In the genomic region with DNA sequence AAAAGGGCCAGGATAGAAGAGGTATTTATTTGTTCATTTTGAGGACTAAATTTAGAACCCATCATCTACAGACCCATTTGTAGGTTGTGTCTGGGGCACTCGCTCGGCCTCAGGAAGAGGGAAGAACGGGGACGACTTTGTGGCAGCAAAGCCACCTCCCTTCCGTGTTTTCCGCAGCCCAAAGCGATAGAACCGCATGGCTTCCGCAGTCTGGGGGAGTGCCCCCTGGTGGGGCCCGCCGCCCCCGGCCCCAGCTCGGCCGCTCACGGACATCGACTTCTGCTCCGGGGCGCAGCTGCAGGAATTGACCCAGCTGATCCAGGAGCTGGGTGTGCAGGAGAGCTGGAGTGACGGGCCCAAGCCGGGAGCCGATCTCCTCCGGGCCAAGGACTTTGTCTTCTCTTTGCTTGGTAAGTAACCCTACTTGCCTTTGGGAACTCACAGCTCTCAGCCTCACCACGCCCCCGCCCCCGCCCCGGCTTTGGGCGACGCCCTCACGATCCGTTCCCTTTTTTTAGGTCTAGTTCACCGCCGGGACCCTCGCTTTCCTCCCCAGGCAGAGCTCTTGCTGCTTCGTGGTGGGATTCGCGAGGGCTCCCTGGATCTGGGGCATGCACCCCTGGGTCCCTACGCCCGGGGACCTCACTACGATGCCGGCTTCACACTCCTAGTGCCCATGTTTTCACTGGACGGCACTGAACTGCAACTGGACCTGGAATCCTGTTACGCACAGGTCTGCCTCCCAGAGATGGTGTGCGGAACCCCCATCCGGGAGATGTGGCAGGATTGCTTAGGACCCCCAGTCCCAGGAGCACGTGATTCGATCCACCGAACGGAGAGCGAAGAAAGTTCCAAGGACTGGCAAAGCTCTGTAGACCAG, we compare ENCODE assay signal across 8 cellular contexts. TPM values are rescaled to one million over a fixed set of nuclear protein-coding genes. Genes with fewer than 3 reads are reported as not detected.
DNase-seq lines count a peak whose midpoint lies in the region; ATAC-seq and TF ChIP-seq lines count a peak whose summit lies in the region.

No MANE protein-coding gene starts in this region.

- H3K4me3 ChIP-seq in left ventricle myocardium inferior (peak overlapping the region; percentile 69), skeletal muscle cell (ENCODE audit: low read depth, low read length) (peak overlapping the region; percentile 61)

- TF ChIP-seq POLR2A in GM18526 (IDR thresholded peaks at IDR 0.05; ENCODE audit: extremely low read depth, insufficient read length) = peak; percentile 37

- H3K4me1 ChIP-seq in left ventricle myocardium inferior = peaks cover 61% of the 10 kb centered on the region

- ATAC-seq in HG03045 (IDR thresholded peaks at IDR 0.05; ENCODE audit: unreplicated experiment) = peak; percentile 19

- peaks cover 28% of the 10 kb centered on the region for H3K27me3 ChIP-seq in left ventricle myocardium inferior (ENCODE audit: low read depth)

- no peak for TF ChIP-seq CTCF in left ventricle myocardium inferior (IDR thresholded peaks at IDR 0.05; ENCODE audit: borderline replicate concordance)

- DNase-seq in RKO (ENCODE audit: low spot score) (peak; percentile 88), left ventricle myocardium inferior (peak; percentile 45), skeletal muscle cell (ENCODE audit: low read depth) (no peak), NCI-H1417 treated with DMSO at 0.1 percent for 48 hours (lab: John Stamatoyannopoulos, UW) (no peak), kidney glomerular epithelial cell (lab: John Stamatoyannopoulos, UW) (no peak)
- DNase-seq in activated naive CD4-positive, alpha-beta T cell (lab: John Stamatoyannopoulos, UW) = peak in 3 of 4 experiments; percentile 43 to 65 (median 54)

- H3K36me3 ChIP-seq in left ventricle myocardium inferior = no peaks in the 10 kb centered on the region

- H3K27ac ChIP-seq in left ventricle myocardium inferior (replicated peaks) = peak overlapping the region; percentile 75

- intact Hi-C loops in left ventricle myocardium inferior (cut with micrococcal nuclease) = no loop called here

- H3K9me3 ChIP-seq in left ventricle myocardium inferior (replicated peaks) = no peaks in the 10 kb centered on the region

RNA-seq across cellular contexts. Expression of a gene that starts 0.7 kb away (rescaled TPM):
- 2.7 TPM for total RNA-seq in left ventricle myocardium inferior

RNA-seq across cellular contexts. Expression of a gene that starts 3.4 kb away (rescaled TPM):
- 6.5 TPM for total RNA-seq in left ventricle myocardium inferior

RNA-seq across cellular contexts. Expression of a gene that starts 7.3 kb away (rescaled TPM):
- total RNA-seq in left ventricle myocardium inferior = not detected

RNA-seq across cellular contexts. Expression of a gene that starts 8.9 kb away (rescaled TPM):
- total RNA-seq in left ventricle myocardium inferior = 8.7 TPM

RNA-seq across cellular contexts. Expression of a gene that starts 10.5 kb away (rescaled TPM):
- not detected for total RNA-seq in left ventricle myocardium inferior

Comparison
In these comparisons a context has a peak if more than half of its experiments do, and no peak if none do; other contexts are left out.
1. DNase-seq: peak in RKO (single experiment), activated naive CD4-positive, alpha-beta T cell (3 of 4) and left ventricle myocardium inferior (single experiment); none in skeletal muscle cell (single experiment), NCI-H1417 treated with DMSO at 0.1 percent for 48 hours (single experiment) and kidney glomerular epithelial cell (single experiment).